Comparison of ENCODE assay signal across 18 cellular contexts in the genomic region with DNA sequence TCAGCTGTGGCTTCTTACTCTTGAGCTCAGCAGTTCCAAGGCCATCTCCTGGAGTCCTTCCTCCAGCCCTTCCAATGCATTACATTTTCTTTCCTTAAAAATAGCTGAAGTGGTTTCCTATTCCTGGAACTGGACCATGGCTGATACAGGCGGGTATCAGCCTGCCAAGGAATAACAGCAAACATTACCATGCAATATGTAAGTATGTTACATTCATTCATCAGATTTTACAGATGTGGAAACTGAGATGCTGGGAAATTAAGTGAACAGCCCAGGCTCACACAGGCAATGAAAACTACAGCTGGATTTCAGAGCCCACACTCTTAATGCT.
DNase-seq lines count a peak whose midpoint lies in the region; ATAC-seq and TF ChIP-seq lines count a peak whose summit lies in the region.
"Had no signal": no experiment of that assay in that cellular context is flagged by ENCODE, and none has a peak within 500 bp of the region (broad histone marks: within the 10 kb centered on the region; RNA-seq: fewer than 3 reads in every experiment).

No MANE protein-coding gene starts in this region.

- H3K23ac ChIP-seq in IMR-90 (ENCODE audit: low read depth, low read length), result no peak overlapping the region

- DNase-seq in IMR-90 (no peak), epithelial cell of prostate (ENCODE audit: low read depth, low spot score) (no peak), osteoblast (ENCODE audit: insufficient read length, low spot score, missing footprints) (no peak), dermis blood vessel endothelial cell (no peak), prostate gland (ENCODE audit: low spot score) (no peak), HT-29 (ENCODE audit: low spot score) (no peak)
- DNase-seq in stimulated activated naive CD4-positive, alpha-beta T cell treated with Interleukin-2 at 50 U/mL for 16 hours (lab: John Stamatoyannopoulos, UW), result no peak
- DNase-seq: BE2C; CD8-positive, alpha-beta memory T cell; DMS79; NCI-H1048; NCI-H1436 treated with DMSO at 0.1 percent for 48 hours; NCI-H510A; NCI-H82; SK-N-SH had no signal

- no peak overlapping the region for H2AFZ ChIP-seq in IMR-90 (replicated peaks; ENCODE audit: low read length, poor library complexity)
- H2AFZ ChIP-seq in osteoblast (ENCODE audit: low read length), result no peak overlapping the region
- H2AFZ ChIP-seq: PC-9 had no signal

- WGBS in IMR-90 (ENCODE audit: extremely low coverage in 2 of 2, insufficient read length in 1 of 2), 2 experiments, result no CpG with 5 or more reads among the region's 1 CpG
- 83% methylated on average over 1 of the region's 1 CpG for WGBS in prostate gland

- H2BK20ac ChIP-seq in IMR-90 (ENCODE audit: low read depth, low read length), result no peak overlapping the region

- H2BK120ac ChIP-seq in IMR-90 (ENCODE audit: low read depth, low read length), result no peak overlapping the region

- H3K18ac ChIP-seq in IMR-90 (ENCODE audit: low read depth, low read length), result no peak overlapping the region

- no peaks in the 10 kb centered on the region for H3K9me3 ChIP-seq in IMR-90 (ENCODE audit: control insufficient read depth, insufficient read depth, low read length)
- H3K9me3 ChIP-seq in osteoblast (ENCODE audit: low read depth, low read length), result no peaks in the 10 kb centered on the region
- H3K9me3 ChIP-seq in prostate gland, result no peaks in the 10 kb centered on the region
- H3K9me3 ChIP-seq: BE2C, SK-N-SH had no signal

- H2BK15ac ChIP-seq in IMR-90 (ENCODE audit: low read depth, low read length), result no peak overlapping the region

- TF ChIP-seq RAD21 in IMR-90 (IDR thresholded peaks at IDR 0.05; ENCODE audit: low read length), result no peak

- POLR2A ChIA-PET in IMR-90 (lab: Charles Lee; ENCODE audit: unreplicated experiment), result no interaction called here

- 0 out of 2 replicates have a peak, but pooled peaks cover 2% of the 10 kb centered on the region for H3K4me1 ChIP-seq in IMR-90 (ENCODE audit: control insufficient read depth, insufficient read depth, low read length)
- peaks cover 15% of the 10 kb centered on the region for H3K4me1 ChIP-seq in osteoblast (ENCODE audit: insufficient read depth, low read length)
- no peaks in the 10 kb centered on the region for H3K4me1 ChIP-seq in prostate gland (replicated peaks)
- H3K4me1 ChIP-seq: BE2C had no signal

- H3K79me2 ChIP-seq in osteoblast (ENCODE audit: insufficient read depth, low read length), result no peaks in the 10 kb centered on the region

- no peak overlapping the region for H3K56ac ChIP-seq in IMR-90 (ENCODE audit: extremely low read depth, insufficient read depth, low read length)

- H2BK5ac ChIP-seq in IMR-90 (ENCODE audit: low read depth, low read length, poor library complexity, severe bottlenecking), result no peak overlapping the region

- TF ChIP-seq POLR2A in IMR-90 (IDR thresholded peaks at IDR 0.05; ENCODE audit: low read depth, low read length) (no peak), prostate gland (IDR thresholded peaks at IDR 0.05) (no peak)

- no peaks in the 10 kb centered on the region for H3K9me1 ChIP-seq in IMR-90 (ENCODE audit: insufficient read depth, low read length)

- no peak overlapping the region for H4K5ac ChIP-seq in IMR-90 (ENCODE audit: low read depth, low read length)

- in situ Hi-C loops in IMR-90 (cut with MboI; ENCODE audit: low sequenced_read_pairs), result no loop called here

- no peak overlapping the region for H3K14ac ChIP-seq in IMR-90 (replicated peaks; ENCODE audit: low read depth, low read length)

- no peak overlapping the region for H3K4ac ChIP-seq in IMR-90 (ENCODE audit: low read depth, low read length)

- H4K20me1 ChIP-seq in IMR-90 (ENCODE audit: insufficient read depth, low read length) (no peaks in the 10 kb centered on the region), osteoblast (ENCODE audit: insufficient read depth, low read length) (no peaks in the 10 kb centered on the region)

- TF ChIP-seq CTCF in IMR-90 (conservative IDR thresholded peaks at IDR 0.05; ENCODE audit: low read depth, low read length) (no peak), osteoblast (IDR thresholded peaks at IDR 0.05; ENCODE audit: extremely low read depth, low read depth, low read length) (no peak), prostate gland (IDR thresholded peaks at IDR 0.05) (no peak)

- no peak for ATAC-seq in IMR-90 (ENCODE audit: low read depth)
- ATAC-seq: HepG2 had no signal

- CTCF ChIA-PET in IMR-90 (lab: Yijun Ruan, JAX), result no interaction called here

- intact Hi-C loops in IMR-90 (cut with micrococcal nuclease), result no loop called here
- intact Hi-C loops in prostate gland (cut with DNase I), result no loop called here

- H2AK5ac ChIP-seq in IMR-90 (ENCODE audit: low read depth, low read length), result no peak overlapping the region

- no peak overlapping the region for H4K91ac ChIP-seq in IMR-90 (ENCODE audit: insufficient read depth, low read depth, low read length)

- peak overlapping the region; percentile 58 for H2AK9ac ChIP-seq in IMR-90 (replicated peaks; ENCODE audit: low read depth, low read length, poor library complexity)

- H3K79me1 ChIP-seq in IMR-90 (ENCODE audit: low read depth in 1 of 2, low read length in 2 of 2), result no peaks in the 10 kb centered on the region

- H3K27ac ChIP-seq in IMR-90 (ENCODE audit: insufficient read depth, low read length) (no peak overlapping the region), epithelial cell of prostate (peak overlapping the region; percentile 36), osteoblast (ENCODE audit: low read depth, low read length) (peak overlapping the region; percentile 59), prostate gland (no peak overlapping the region)
- H3K27ac ChIP-seq: KMS-11, PC-9 had no signal

- no peaks in the 10 kb centered on the region for H3K27me3 ChIP-seq in IMR-90 (ENCODE audit: control insufficient read depth, insufficient read depth, low read length)
- H3K27me3 ChIP-seq in osteoblast (ENCODE audit: insufficient read depth, low read length), result no peaks in the 10 kb centered on the region
- H3K27me3 ChIP-seq in prostate gland (replicated peaks; ENCODE audit: insufficient read depth), result no peaks in the 10 kb centered on the region
- H3K27me3 ChIP-seq: BE2C had no signal

- H4K8ac ChIP-seq in IMR-90 (ENCODE audit: low read depth in 2 of 2, low read length in 2 of 2), result no peak overlapping the region

- no TSS peak for BruUV-seq in IMR-90 (replicated peaks; lab: Mats Ljungman, UMichigan)

- H3K36me3 ChIP-seq in IMR-90 (ENCODE audit: control insufficient read depth, insufficient read depth, low read length), result no peaks in the 10 kb centered on the region
- no peaks in the 10 kb centered on the region for H3K36me3 ChIP-seq in osteoblast (ENCODE audit: insufficient read depth, low read length)
- no peaks in the 10 kb centered on the region for H3K36me3 ChIP-seq in prostate gland
- H3K36me3 ChIP-seq: BE2C had no signal

- H3K4me3 ChIP-seq in IMR-90 (ENCODE audit: insufficient read depth, low read depth, low read length), result no peak overlapping the region
- no peak overlapping the region for H3K4me3 ChIP-seq in osteoblast (ENCODE audit: insufficient read depth, low read length)
- H3K4me3 ChIP-seq in prostate gland, result no peak overlapping the region
- H3K4me3 ChIP-seq: PC-9 had no signal

- H3K9ac ChIP-seq in IMR-90 (ENCODE audit: low read depth, low read length), result no peak overlapping the region
- H3K9ac ChIP-seq: KMS-11, SK-N-SH had no signal

- dilution Hi-C loops in IMR-90 (cut with HindIII; ENCODE audit: low sequenced_read_pairs, unreplicated experiment), result no loop called here

- H3K4me2 ChIP-seq in IMR-90 (ENCODE audit: low read depth, low read length) (no peak overlapping the region), osteoblast (ENCODE audit: insufficient read depth, low read length) (no peak overlapping the region)
- H3K4me2 ChIP-seq: KMS-11, PC-9, SK-N-SH had no signal

TF ChIP-seq in IMR-90, 13 proteins besides CTCF, POLR2A, EP300 and RAD21:
- TF ChIP-seq MAZ (IDR thresholded peaks at IDR 0.05; ENCODE audit: borderline replicate concordance, low read depth, low read length) (no peak), MAFK (IDR thresholded peaks at IDR 0.05; ENCODE audit: low read depth, low read length) (no peak)

Comparison
In these comparisons a context has a peak if more than half of its experiments do, and no peak if none do; other contexts are left out.
1. H3K27ac ChIP-seq: peak in epithelial cell of prostate (single experiment) and osteoblast (single experiment); none in IMR-90 (single experiment) and prostate gland (0 of 2).